ENCODE assay signal across 8 cellular contexts in genomic region chr7:55533050-55533728, GRCh38. TPM values are rescaled to one million over a fixed set of nuclear protein-coding genes. Genes with fewer than 3 reads are reported as not detected.
DNase-seq lines count a peak whose midpoint lies in the region; ATAC-seq and TF ChIP-seq lines count a peak whose summit lies in the region.

No MANE protein-coding gene starts in this region.

- no TSS peak for BruUV-seq in PC-3 (replicated peaks; lab: Mats Ljungman, UMichigan)

- H3K27ac ChIP-seq in right atrium auricular region (peak overlapping the region in 1 of 2 donors; percentile 11), PC-3 (ENCODE audit: low read length) (peak overlapping the region; percentile 29; the same call in 1 of the 2 replicates)

- ATAC-seq in Right ventricle myocardium inferior (peak; percentile 46), HG03066 (IDR thresholded peaks at IDR 0.05; ENCODE audit: low read depth, unreplicated experiment) (peak; percentile 56), PC-3 (peak; percentile 39; the same call in 1 of the 2 replicates)

- no peak for TF ChIP-seq CTCF in right atrium auricular region (IDR thresholded peaks at IDR 0.05)
- no peak for TF ChIP-seq CTCF in PC-3 (conservative IDR thresholded peaks at IDR 0.05; ENCODE audit: low read depth, low read length)

- no peaks in the 10 kb centered on the region for H3K27me3 ChIP-seq in right atrium auricular region
- no peaks in the 10 kb centered on the region for H3K27me3 ChIP-seq in PC-3 (ENCODE audit: low read length)

- H2AFZ ChIP-seq in PC-3 (ENCODE audit: low read length), result no peak overlapping the region

- no peaks in the 10 kb centered on the region for H3K9me3 Mint-ChIP-seq in immature natural killer cell

- H4K20me1 ChIP-seq in PC-3 (ENCODE audit: low read length), result peaks cover 19% of the 10 kb centered on the region

- H3K9me3 ChIP-seq in right atrium auricular region (no peaks in the 10 kb centered on the region), PC-3 (ENCODE audit: low read length) (no peaks in the 10 kb centered on the region)

- POLR2A ChIA-PET in PC-3 (lab: Charles Lee; ENCODE audit: unreplicated experiment), result interaction anchor here (0.6 kb wide), 1 partner anchor 25 kb away, joined by 5 read pairs; no protein-coding TSS in a partner anchor

- H3K79me2 ChIP-seq in PC-3 (ENCODE audit: low read length), result peaks cover 46% of the 10 kb centered on the region

- H3K9me2 ChIP-seq in PC-3 (replicated peaks; ENCODE audit: low read length), result no peaks in the 10 kb centered on the region

- CTCF ChIA-PET in PC-3 (lab: Charles Lee), result interaction anchor here (1.5 kb wide), 1 partner anchor 14 kb away, joined by 4 read pairs; no protein-coding TSS in a partner anchor

- H3F3A ChIP-seq in PC-3 (ENCODE audit: low read length, unreplicated experiment), result peaks cover 6% of the 10 kb centered on the region

- H3K27ac Mint-ChIP-seq in immature natural killer cell, result peak overlapping the region; percentile 90 to 96 (median 92)

- peaks cover 81 to 89% of the 10 kb centered on the region in 2 donors for H3K4me1 Mint-ChIP-seq in immature natural killer cell

- peak overlapping the region; percentile 60 to 88 (median 80) for H3K4me3 Mint-ChIP-seq in immature natural killer cell

- H3K27me3 Mint-ChIP-seq in immature natural killer cell (ENCODE audit: low read depth in 3 of 3), result peaks cover 0 to 9% (median 5%) of the 10 kb centered on the region in 3 donors

- peak overlapping the region; percentile 12; the same call in 1 of the 2 replicates for H3K4me2 ChIP-seq in PC-3 (ENCODE audit: low read length)

- intact Hi-C loops in Right ventricle myocardium inferior (cut with DNase I) (no loop called here), PC-3 (cut with micrococcal nuclease) (no loop called here)

- no peak for DNase-seq in Right ventricle myocardium inferior (ENCODE audit: missing footprints)
- DNase-seq in right atrium auricular region (ENCODE audit: low spot score), result no peak
- DNase-seq in PC-3, result peak; percentile 49
- peak; percentile 30 to 53 for DNase-seq in activated T-helper 1 cell treated with anti-CD3 and anti-CD28 coated beads, Interleukin-2, amount 50 U/mL, for 16 hours (ENCODE audit: low read depth in 1 of 2, low spot score in 1 of 2)
- peak; percentile 73 to 80 (median 75) for DNase-seq in immature natural killer cell
- peak; percentile 47 to 52 for DNase-seq in stimulated activated CD8-positive, alpha-beta memory T cell treated with anti-CD3 and anti-CD28 coated beads, Interleukin-2, amount 100 ng/mL, for 1 hour (ENCODE audit: low read depth in 2 of 2)
- no peak for DNase-seq in DMS153 (lab: John Stamatoyannopoulos, UW)

- H3K4me3 ChIP-seq in right atrium auricular region (no peak overlapping the region), PC-3 (ENCODE audit: low read length) (no peak overlapping the region)

- no peak overlapping the region for H3K9ac ChIP-seq in PC-3 (ENCODE audit: low read length)

- H3K4me1 ChIP-seq in right atrium auricular region, result peaks cover 0 to 49% of the 10 kb centered on the region in 2 donors
- peaks cover 40% of the 10 kb centered on the region for H3K4me1 ChIP-seq in PC-3 (ENCODE audit: insufficient read depth, low read length)

- H3K36me3 ChIP-seq in right atrium auricular region (no peaks in the 10 kb centered on the region), PC-3 (ENCODE audit: low read depth, low read length) (no peaks in the 10 kb centered on the region)

- peaks cover 0 to 2% (median 0%) of the 10 kb centered on the region in 3 donors for H3K36me3 Mint-ChIP-seq in immature natural killer cell

RNA-seq across cellular contexts. Expression of gene VOPP1, which starts 39.1 kb away (rescaled TPM):
- total RNA-seq in Right ventricle myocardium inferior, result 23.1 TPM
- 10 to 100 TPM; 21.4 to 24.1 TPM for total RNA-seq in right atrium auricular region
- total RNA-seq in PC-3 (2014; rRNA removed), result 60.2 and 64.8 TPM in 2 replicates
- 100 to 1,000 TPM in 1 of 3 donors, 10 to 100 TPM in 2; 54.0 to 119 (median 57.9) TPM for polyA plus RNA-seq in immature natural killer cell

Comparison
In these comparisons a context has a peak if more than half of its experiments do, and no peak if none do; other contexts are left out.
1. DNase-seq: peak in PC-3 (single experiment), activated T-helper 1 cell treated with anti-CD3 and anti-CD28 coated beads, Interleukin-2, amount 50 U/mL, for 16 hours (2 of 2), immature natural killer cell (3 of 3) and stimulated activated CD8-positive, alpha-beta memory T cell treated with anti-CD3 and anti-CD28 coated beads, Interleukin-2, amount 100 ng/mL, for 1 hour (2 of 2); none in Right ventricle myocardium inferior (single experiment), right atrium auricular region (single experiment) and DMS153 (single experiment).
2. Peak in every context shown above with its lines, with median percentiles within 50 percentile points of each other: ATAC-seq.